ENCODE assay signal across 8 cellular contexts in the genomic region with DNA sequence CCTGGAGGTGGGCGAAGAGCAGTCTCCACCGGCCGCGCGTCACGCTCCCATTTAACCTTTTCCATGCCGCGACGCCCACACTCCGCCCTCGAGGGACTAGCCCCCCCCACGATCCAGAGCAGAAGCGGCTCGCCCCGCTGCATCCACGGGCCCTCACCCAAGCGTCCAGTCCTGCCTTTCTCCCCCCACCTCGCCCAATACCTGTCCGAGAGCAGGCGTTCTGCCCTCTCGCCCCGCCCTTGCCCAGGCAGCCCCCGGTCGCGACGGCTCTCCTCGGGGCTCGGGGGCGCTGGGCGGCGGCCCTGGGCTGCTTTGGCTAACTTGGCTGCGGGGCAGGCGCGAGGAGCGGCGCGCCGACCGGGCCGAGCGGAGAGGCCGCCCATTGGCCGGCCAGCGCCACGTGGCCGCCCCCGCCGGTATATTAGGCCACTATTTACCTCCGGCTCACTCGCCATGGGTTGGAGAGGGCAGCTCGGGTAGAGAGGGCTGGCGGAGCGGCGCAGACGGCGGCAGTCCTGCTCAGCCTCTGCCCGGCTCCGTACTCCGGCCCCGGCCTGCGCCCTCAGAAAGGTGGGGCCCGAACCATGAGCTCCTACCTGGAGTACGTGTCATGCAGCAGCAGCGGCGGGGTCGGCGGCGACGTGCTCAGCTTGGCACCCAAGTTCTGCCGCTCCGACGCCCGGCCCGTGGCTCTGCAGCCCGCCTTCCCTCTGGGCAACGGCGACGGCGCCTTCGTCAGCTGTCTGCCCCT. TPM values are rescaled to one million over a fixed set of nuclear protein-coding genes. Genes with fewer than 3 reads are reported as not detected.
DNase-seq lines count a peak whose midpoint lies in the region; ATAC-seq, FAIRE-seq and TF ChIP-seq lines count a peak whose summit lies in the region.

Gene HOXD1, plus strand, starts transcription at position 451 of the 751 bp plus-strand sequence. Its CDS starts 134 bp downstream, at position 585.

- H3K27me3 ChIP-seq in cardiac muscle cell = peaks cover 100% of the 10 kb centered on the region
- H3K27me3 ChIP-seq in brain microvascular endothelial cell (replicated peaks) = peaks cover 58% of the 10 kb centered on the region
- H3K27me3 ChIP-seq in small intestine (ENCODE audit: control insufficient read depth in 2 of 2, insufficient read depth in 2 of 2, low read length in 2 of 2) = peaks cover 4 to 36% of the 10 kb centered on the region in 2 donors

- H3K4me1 ChIP-seq in cardiac muscle cell (ENCODE audit: low read depth) (no peaks in the 10 kb centered on the region), small intestine (ENCODE audit: control insufficient read depth in 2 of 2, insufficient read depth in 1 of 2, low read depth in 1 of 2, low read length in 1 of 2) (no peaks in the 10 kb centered on the region)

- no peaks in the 10 kb centered on the region for H3K36me3 ChIP-seq in cardiac muscle cell
- H3K36me3 ChIP-seq in brain microvascular endothelial cell (replicated peaks) = no peaks in the 10 kb centered on the region
- H3K36me3 ChIP-seq in small intestine (ENCODE audit: control insufficient read depth in 2 of 2, insufficient read depth in 2 of 2, low read length in 2 of 2) = no peaks in the 10 kb centered on the region

- no peak for FAIRE-seq in small intestine (lab: Jason Lieb, UNC)

- TF ChIP-seq CTCF in cardiac muscle cell (IDR thresholded peaks at IDR 0.05; ENCODE audit: low read depth, low read length) (no peak), brain microvascular endothelial cell (IDR thresholded peaks at IDR 0.05; ENCODE audit: low read depth, low read length, missing control alignments) (no peak)

- intact Hi-C loops in Right ventricle myocardium inferior (cut with DNase I) = no loop called here

- H3K27ac ChIP-seq in cardiac muscle cell (no peak within 1 kb of the TSS), brain microvascular endothelial cell (no peak within 1 kb of the TSS), small intestine (ENCODE audit: low read depth in 1 of 2, low read length in 1 of 2) (peak within 1 kb of the TSS in 1 of 2 donors; percentile 46)

- H3K9me3 ChIP-seq in cardiac muscle cell (ENCODE audit: low read depth) = no peaks in the 10 kb centered on the region
- no peaks in the 10 kb centered on the region for H3K9me3 ChIP-seq in small intestine (ENCODE audit: control insufficient read depth, low read depth)

- H3K4me3 ChIP-seq in cardiac muscle cell (peak within 1 kb of the TSS; percentile 33), brain microvascular endothelial cell (ENCODE audit: low read depth, low read length) (peak within 1 kb of the TSS; percentile 46), small intestine (ENCODE audit: low read depth in 1 of 2, low read length in 2 of 2) (peak within 1 kb of the TSS; percentile 48 to 56)

- DNase-seq in cardiac muscle cell (ENCODE audit: low read depth in 1 of 2, low spot score in 1 of 2) (no peak), Right ventricle myocardium inferior (ENCODE audit: missing footprints) (no peak), NCI-H2196 treated with DMSO at 0.1 percent for 48 hours (lab: John Stamatoyannopoulos, UW; ENCODE audit: unreplicated experiment) (peak; percentile 58), brain microvascular endothelial cell (no peak), islet precursor cell (peak; percentile 68), small intestine (no peak)

- in situ Hi-C loops in brain microvascular endothelial cell (cut with HindIII; ENCODE audit: low pct_ligation_motif_present, low sequenced_read_pairs) = no loop called here

- WGBS in small intestine, 3 donors = 1 to 2% (median 1%) methylated on average over 68 to 80 of the region's 80 CpGs

- ATAC-seq in Right ventricle myocardium inferior (no peak), GM21367 (IDR thresholded peaks at IDR 0.05; ENCODE audit: unreplicated experiment) (no peak), HG02970 (IDR thresholded peaks at IDR 0.05; ENCODE audit: low FRiP score, unreplicated experiment) (no peak)

RNA-seq across cellular contexts. Expression of gene HOXD1, which starts in this region (rescaled TPM):
- total RNA-seq in cardiac muscle cell (not detected in 2 replicates), Right ventricle myocardium inferior (not detected)
- polyA plus RNA-seq in cardiac muscle cell (not detected in 2 replicates), small intestine (under 1 TPM in 1 of 3 donors, not detected in 2; 1.00 TPM)

Comparison
In these comparisons a context has a peak if more than half of its experiments do, and no peak if none do; other contexts are left out.
1. DNase-seq: peak in NCI-H2196 treated with DMSO at 0.1 percent for 48 hours (single experiment) and islet precursor cell (single experiment); none in cardiac muscle cell (0 of 2), Right ventricle myocardium inferior (single experiment), brain microvascular endothelial cell (single experiment) and small intestine (single experiment).
2. Peak in every context shown above with its lines, with median percentiles within 50 percentile points of each other: H3K4me3 ChIP-seq.